8 cellular contexts compared by ENCODE assay signal in genomic region chrX:19772759-19773623, GRCh38.
A peak's percentile ranks its signal among the peaks of the same experiment; 100 is the strongest.
DNase-seq lines count a peak whose midpoint lies in the region; ATAC-seq and TF ChIP-seq lines count a peak whose summit lies in the region.

No MANE protein-coding gene starts in this region.

- H3K9me3 Mint-ChIP-seq in natural killer cell, result peaks cover 0 to 3% of the 10 kb centered on the region in 2 donors

- peak overlapping the region; percentile 69 to 89 for H3K27ac Mint-ChIP-seq in natural killer cell

- H3K27me3 Mint-ChIP-seq in natural killer cell (ENCODE audit: low read depth in 2 of 2), result no peaks in the 10 kb centered on the region

- no peaks in the 10 kb centered on the region for H3K36me3 Mint-ChIP-seq in natural killer cell

- no peak overlapping the region for H3K4me3 ChIP-seq in suprapubic skin

- intact Hi-C loops in natural killer cell (cut with micrococcal nuclease), result loop anchor here (5.0 kb wide), 1 partner anchor 39 kb away; no protein-coding TSS in a partner anchor

- peaks cover 53 to 65% of the 10 kb centered on the region in 2 donors for H3K4me1 Mint-ChIP-seq in natural killer cell

- no peak for TF ChIP-seq CTCF in natural killer cell (IDR thresholded peaks at IDR 0.05)
- TF ChIP-seq CTCF in suprapubic skin (IDR thresholded peaks at IDR 0.05), result no peak

- ATAC-seq in GM18520 (IDR thresholded peaks at IDR 0.05; ENCODE audit: unreplicated experiment) (peak; percentile 34), HG02870 (IDR thresholded peaks at IDR 0.05; ENCODE audit: unreplicated experiment) (peak; percentile 39), SK-N-SH treated with all-trans-retinoic acid at 6 μM for 48 hours (peak; percentile 53), natural killer cell (peak; percentile 24 to 35 (median 27))

- no peaks in the 10 kb centered on the region for H3K9me3 ChIP-seq in suprapubic skin

- no peaks in the 10 kb centered on the region for H3K27me3 ChIP-seq in suprapubic skin

- no peaks in the 10 kb centered on the region for H3K36me3 ChIP-seq in suprapubic skin

- TF ChIP-seq EP300 in suprapubic skin (IDR thresholded peaks at IDR 0.05), result no peak

- H3K4me1 ChIP-seq in suprapubic skin, result peaks cover 9% of the 10 kb centered on the region

- no peak for TF ChIP-seq POLR2A in suprapubic skin (IDR thresholded peaks at IDR 0.05)

- DNase-seq in natural killer cell (no peak), suprapubic skin (ENCODE audit: low spot score in 2 of 2) (no peak), NCI-H1092 (lab: John Stamatoyannopoulos, UW) (no peak), AML-193 (lab: John Stamatoyannopoulos, UW) (no peak), DMS153 treated with DMSO at 0.1 percent for 48 hours (lab: John Stamatoyannopoulos, UW; ENCODE audit: unreplicated experiment) (no peak)

- no peak overlapping the region for H3K27ac ChIP-seq in suprapubic skin

- WGBS in suprapubic skin, result 60% methylated on average over 9 of the region's 9 CpGs

- H3K4me3 Mint-ChIP-seq in natural killer cell, result peak overlapping the region; percentile 81

TF ChIP-seq in SK-N-SH treated with all-trans-retinoic acid at 6 μM for 48 hours, 23 proteins besides CTCF, POLR2A, EP300 and RAD21:
- TF ChIP-seq ESRRG (CRISPR knock-in tag; IDR thresholded peaks at IDR 0.05) (no peak), ZNF565 (CRISPR knock-in tag; conservative IDR thresholded peaks at IDR 0.05; ENCODE audit: low read depth) (no peak), ZC3H10 (CRISPR knock-in tag; IDR thresholded peaks at IDR 0.05) (no peak), BACH2 (CRISPR knock-in tag; IDR thresholded peaks at IDR 0.05; ENCODE audit: borderline replicate concordance) (no peak), ZFP30 (CRISPR knock-in tag; IDR thresholded peaks at IDR 0.05) (no peak), TSHZ2 (CRISPR knock-in tag; IDR thresholded peaks at IDR 0.05) (no peak), TOX (CRISPR knock-in tag; IDR thresholded peaks at IDR 0.05; ENCODE audit: borderline replicate concordance) (no peak), GLIS3 (CRISPR knock-in tag; IDR thresholded peaks at IDR 0.05) (no peak), ISL1 (CRISPR knock-in tag; IDR thresholded peaks at IDR 0.05) (no peak)
